In the genomic region with DNA sequence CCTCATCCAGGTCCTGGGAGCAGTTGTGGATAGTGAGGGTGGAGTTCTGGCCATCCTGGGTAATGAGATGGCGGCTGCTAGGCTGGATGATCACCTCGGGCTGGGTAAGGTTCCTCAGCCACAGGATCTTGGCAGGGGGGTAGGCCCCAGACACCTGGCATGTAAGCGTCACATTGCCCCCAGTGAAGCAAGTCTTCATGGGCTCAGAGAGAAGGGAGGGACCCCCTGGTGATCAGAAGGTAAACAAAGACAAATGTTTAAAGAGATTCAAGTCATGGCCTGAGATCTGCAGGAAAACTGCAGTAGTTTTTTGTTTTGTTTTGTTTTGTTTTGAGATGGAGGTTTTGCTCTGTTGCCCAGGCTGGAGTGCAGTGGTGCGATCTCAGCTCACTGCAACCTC, we compare ENCODE assay signal across 24 cellular contexts. TPM values are rescaled to one million over a fixed set of nuclear protein-coding genes. Genes with fewer than 3 reads are reported as not detected.
DNase-seq lines count a peak whose midpoint lies in the region; ATAC-seq and TF ChIP-seq lines count a peak whose summit lies in the region.
"Had no signal": no experiment of that assay in that cellular context is flagged by ENCODE, and none has a peak within 500 bp of the region (broad histone marks: within the 10 kb centered on the region; RNA-seq: fewer than 3 reads in every experiment).

No MANE protein-coding gene starts in this region.

- no peak overlapping the region for H2BK15ac ChIP-seq in neuronal stem cell (ENCODE audit: low read length)

- no peak overlapping the region for H4K8ac ChIP-seq in neuronal stem cell (ENCODE audit: low read depth, low read length)
- no peak overlapping the region for H4K8ac ChIP-seq in trophoblast cell (ENCODE audit: low read depth, low read length)

- H2AFZ ChIP-seq in neuronal stem cell (ENCODE audit: low read length) (no peak overlapping the region), trophoblast cell (ENCODE audit: insufficient read depth, low read length, poor library complexity) (no peak overlapping the region)
- H2AFZ ChIP-seq: GM23248 had no signal

- CTCF ChIA-PET in WTC11 (lab: Charles Lee), result no interaction called here

- H3K9ac ChIP-seq in neuronal stem cell (ENCODE audit: low read depth, low read length, poor library complexity), result peak overlapping the region; percentile 21
- H3K9ac ChIP-seq in trophoblast cell (ENCODE audit: low read length), result no peak overlapping the region
- H3K9ac ChIP-seq: GM23248 had no signal

- H2BK5ac ChIP-seq in neuronal stem cell (ENCODE audit: low read length), result no peak overlapping the region
- H2BK5ac ChIP-seq in trophoblast cell (ENCODE audit: low read depth, low read length, poor library complexity), result no peak overlapping the region

- no peaks in the 10 kb centered on the region for H3K9me3 Mint-ChIP-seq in WTC11
- no peaks in the 10 kb centered on the region for H3K9me3 Mint-ChIP-seq in endothelial cell (ENCODE audit: unreplicated experiment)

- H3K4me2 ChIP-seq in neuronal stem cell (ENCODE audit: insufficient read depth, low read length, poor library complexity, severe bottlenecking) (no peak overlapping the region), trophoblast cell (ENCODE audit: low read length) (no peak overlapping the region)
- H3K4me2 ChIP-seq: A549 had no signal

- H3K79me2 ChIP-seq in trophoblast cell (ENCODE audit: control insufficient read depth, insufficient read depth, low read length, poor library complexity), result no peaks in the 10 kb centered on the region

- H3K23ac ChIP-seq in neuronal stem cell (ENCODE audit: low read depth, low read length, poor library complexity) (no peak overlapping the region), trophoblast cell (ENCODE audit: low read length) (no peak overlapping the region)

- H3K27me3 ChIP-seq in neuronal stem cell (ENCODE audit: control insufficient read depth in 3 of 3, insufficient read depth in 3 of 3, low read depth in 1 of 3, low read length in 3 of 3) (no peaks in the 10 kb centered on the region), trophoblast cell (ENCODE audit: insufficient read depth, low read length) (no peaks in the 10 kb centered on the region)
- H3K27me3 ChIP-seq: Peyer's patch, SJCRH30 had no signal

- H3K14ac ChIP-seq in neuronal stem cell (ENCODE audit: low read length) (peak overlapping the region; percentile 38), trophoblast cell (ENCODE audit: low read length) (no peak overlapping the region)

- H3K4me1 ChIP-seq in neuronal stem cell (ENCODE audit: control insufficient read depth in 2 of 2, insufficient read depth in 1 of 2, low read depth in 1 of 2, low read length in 2 of 2), result no peaks in the 10 kb centered on the region
- no peaks in the 10 kb centered on the region for H3K4me1 ChIP-seq in trophoblast cell (ENCODE audit: control insufficient read depth in 1 of 2, insufficient read depth in 2 of 2, low read length in 2 of 2)
- H3K4me1 ChIP-seq: A549, Peyer's patch, SJCRH30 had no signal

- H4K91ac ChIP-seq in neuronal stem cell (ENCODE audit: low read depth, low read length, poor library complexity) (no peak overlapping the region), trophoblast cell (ENCODE audit: low read depth, low read length) (no peak overlapping the region)

- H3K27ac ChIP-seq in neuronal stem cell (replicated peaks; ENCODE audit: low read length) (no peak overlapping the region), trophoblast cell (ENCODE audit: low read depth, low read length) (no peak overlapping the region)
- H3K27ac ChIP-seq: A549, GM23248, Peyer's patch, SJCRH30 had no signal

- H3K4ac ChIP-seq in neuronal stem cell (ENCODE audit: low read length) (no peak overlapping the region), trophoblast cell (ENCODE audit: low read depth, low read length) (no peak overlapping the region)

- no peaks in the 10 kb centered on the region for H3K9me3 ChIP-seq in neuronal stem cell (replicated peaks in 1 of 2; ENCODE audit: control insufficient read depth in 2 of 2, insufficient read depth in 1 of 2, low read depth in 1 of 2, low read length in 2 of 2)
- H3K9me3 ChIP-seq in trophoblast cell (ENCODE audit: insufficient read depth, low read depth, low read length), result no peaks in the 10 kb centered on the region
- H3K9me3 ChIP-seq: Peyer's patch, SJCRH30 had no signal

- H4K12ac ChIP-seq in trophoblast cell (ENCODE audit: low read depth, low read length), result no peak overlapping the region

- H3K79me1 ChIP-seq in neuronal stem cell (ENCODE audit: low read depth, low read length) (no peaks in the 10 kb centered on the region), trophoblast cell (ENCODE audit: low read length) (no peaks in the 10 kb centered on the region)

- WGBS in neuronal stem cell (ENCODE audit: extremely low coverage in 2 of 2, insufficient read length in 2 of 2, insufficient replicate concordance in 1 of 2), 2 donors, result no CpG with 5 or more reads among the region's 4 CpGs
- WGBS in trophoblast cell (ENCODE audit: extremely low coverage, insufficient coverage, insufficient read length), result no CpG with 5 or more reads among the region's 4 CpGs

- POLR2A ChIA-PET in WTC11 (lab: Charles Lee), result no interaction called here

- TF ChIP-seq CTCF in WTC11 (IDR thresholded peaks at IDR 0.05) (no peak), endothelial cell (IDR thresholded peaks at IDR 0.05; ENCODE audit: unreplicated experiment) (no peak)

- H2BK120ac ChIP-seq in neuronal stem cell (ENCODE audit: low read depth, low read length) (no peak overlapping the region), trophoblast cell (ENCODE audit: insufficient read depth, low read length, poor library complexity) (no peak overlapping the region)

- H3K18ac ChIP-seq in neuronal stem cell (ENCODE audit: low read length) (peak overlapping the region; percentile 65), trophoblast cell (ENCODE audit: low read length) (no peak overlapping the region)

- no peak overlapping the region for H3K4me3 Mint-ChIP-seq in WTC11
- no peak overlapping the region for H3K4me3 Mint-ChIP-seq in endothelial cell (ENCODE audit: unreplicated experiment)
- H3K4me3 Mint-ChIP-seq: B cell, CD14-positive monocyte had no signal

- DNase-seq in WTC11 (ENCODE audit: low spot score) (no peak), neuronal stem cell (ENCODE audit: low spot score) (no peak), 8988T (no peak), endothelial cell (ENCODE audit: low spot score) (no peak), trophoblast cell (no peak)
- DNase-seq: EL, GF-D8, GM23248, NCI-H1105, NCI-H146, NCI-H2029, NCI-H345, NCI-H524, NCI-H82, Peyer's patch, SJCRH30, T-helper 1 cell had no signal

- H3K36me3 ChIP-seq in neuronal stem cell (replicated peaks in 1 of 2; ENCODE audit: control insufficient read depth in 2 of 2, insufficient read depth in 2 of 2, low read length in 2 of 2) (peaks cover 8 to 57% of the 10 kb centered on the region in 2 donors), trophoblast cell (ENCODE audit: control insufficient read depth in 1 of 2, insufficient read depth in 2 of 2, low read length in 2 of 2) (peaks cover 0 to 4% of the 10 kb centered on the region in 2 experiments)
- H3K36me3 ChIP-seq: SJCRH30 had no signal

- no peak overlapping the region for H2AK5ac ChIP-seq in neuronal stem cell (ENCODE audit: low read depth, low read length)
- H2AK5ac ChIP-seq in trophoblast cell (ENCODE audit: low read length), result no peak overlapping the region

- H3K4me3 ChIP-seq in neuronal stem cell (ENCODE audit: low read length in 2 of 2) (no peak overlapping the region), trophoblast cell (ENCODE audit: low read depth, low read length) (no peak overlapping the region)
- H3K4me3 ChIP-seq: A549, GM23248, Peyer's patch, SJCRH30 had no signal

- H3K4me1 Mint-ChIP-seq in WTC11 (peaks cover 2% of the 10 kb centered on the region; the same call in 1 of the 2 replicates), endothelial cell (ENCODE audit: unreplicated experiment) (no peaks in the 10 kb centered on the region)
- H3K4me1 Mint-ChIP-seq: B cell had no signal

- peak; percentile 25 for ATAC-seq in GM19351 (IDR thresholded peaks at IDR 0.05; ENCODE audit: unreplicated experiment)
- peak; percentile 19 for ATAC-seq in HG02885 (IDR thresholded peaks at IDR 0.05; ENCODE audit: poor library complexity, unreplicated experiment)
- no peak for ATAC-seq in WTC11
- ATAC-seq: HCT116 had no signal

- H3K27ac Mint-ChIP-seq in WTC11 (peak overlapping the region; percentile 74), endothelial cell (ENCODE audit: unreplicated experiment) (no peak overlapping the region)
- H3K27ac Mint-ChIP-seq: B cell, CD14-positive monocyte, IgD-negative memory B cell had no signal

- H3K27me3 Mint-ChIP-seq in WTC11 (ENCODE audit: low read depth) (no peaks in the 10 kb centered on the region), endothelial cell (ENCODE audit: unreplicated experiment) (peaks cover 4% of the 10 kb centered on the region)
- H3K27me3 Mint-ChIP-seq: B cell, IgD-negative memory B cell had no signal

- no peak overlapping the region for H2BK12ac ChIP-seq in neuronal stem cell (ENCODE audit: low read length)
- no peak overlapping the region for H2BK12ac ChIP-seq in trophoblast cell (ENCODE audit: low read length)

- H3K36me3 Mint-ChIP-seq in WTC11 (peaks cover 66% of the 10 kb centered on the region), endothelial cell (ENCODE audit: low read depth, unreplicated experiment) (peaks cover 45% of the 10 kb centered on the region)

TF ChIP-seq in WTC11, 78 proteins besides CTCF, POLR2A, EP300 and RAD21 (continues in another document):
- TF ChIP-seq, protein P1, sequence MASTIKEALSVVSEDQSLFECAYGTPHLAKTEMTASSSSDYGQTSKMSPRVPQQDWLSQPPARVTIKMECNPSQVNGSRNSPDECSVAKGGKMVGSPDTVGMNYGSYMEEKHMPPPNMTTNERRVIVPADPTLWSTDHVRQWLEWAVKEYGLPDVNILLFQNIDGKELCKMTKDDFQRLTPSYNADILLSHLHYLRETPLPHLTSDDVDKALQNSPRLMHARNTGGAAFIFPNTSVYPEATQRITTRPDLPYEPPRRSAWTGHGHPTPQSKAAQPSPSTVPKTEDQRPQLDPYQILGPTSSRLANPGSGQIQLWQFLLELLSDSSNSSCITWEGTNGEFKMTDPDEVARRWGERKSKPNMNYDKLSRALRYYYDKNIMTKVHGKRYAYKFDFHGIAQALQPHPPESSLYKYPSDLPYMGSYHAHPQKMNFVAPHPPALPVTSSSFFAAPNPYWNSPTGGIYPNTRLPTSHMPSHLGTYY (CRISPR knock-in tag; IDR thresholded peaks at IDR 0.05), result no peak
- no peak for TF ChIP-seq MXD4 (CRISPR knock-in tag; IDR thresholded peaks at IDR 0.05; ENCODE audit: borderline replicate concordance)

RNA-seq across cellular contexts. Expression of a gene that starts 12.8 kb away (rescaled TPM):
- 59.0 to 74.2 TPM (median 60.5 TPM) in 3 replicates for total RNA-seq in WTC11 (2021)
- polyA plus RNA-seq in neuronal stem cell (2013, experiment 1 of 2), result 33.1 TPM
- polyA plus RNA-seq in neuronal stem cell (2013, experiment 2 of 2), result 32.2 TPM
- total RNA-seq in endothelial cell (ENCODE audit: unreplicated experiment), result 76.7 TPM
- polyA plus RNA-seq in trophoblast cell (2013), result 52.8 and 53.8 TPM in 2 replicates

RNA-seq across cellular contexts. Expression of a gene that starts 30.0 kb away (rescaled TPM):
- total RNA-seq in WTC11 (2021) (69.7 to 82.5 TPM (median 74.4 TPM) in 3 replicates), endothelial cell (ENCODE audit: unreplicated experiment) (65.0 TPM)
- 11.4 TPM for polyA plus RNA-seq in neuronal stem cell (2013, experiment 1 of 2)
- 14.1 TPM for polyA plus RNA-seq in neuronal stem cell (2013, experiment 2 of 2)
- polyA plus RNA-seq in trophoblast cell (2013), result 8.7 and 9.9 TPM in 2 replicates

RNA-seq across cellular contexts. Expression of a gene that starts 57.3 kb away (rescaled TPM):
- total RNA-seq in WTC11 (2021) (34.5 to 35.9 TPM (median 35.2 TPM) in 3 replicates), endothelial cell (ENCODE audit: unreplicated experiment) (8.3 TPM)
- polyA plus RNA-seq in neuronal stem cell (2013, experiment 1 of 2), result 52.8 TPM
- polyA plus RNA-seq in neuronal stem cell (2013, experiment 2 of 2), result 54.8 TPM
- 20.0 and 22.8 TPM in 2 replicates for polyA plus RNA-seq in trophoblast cell (2013)
